In the genomic region with DNA sequence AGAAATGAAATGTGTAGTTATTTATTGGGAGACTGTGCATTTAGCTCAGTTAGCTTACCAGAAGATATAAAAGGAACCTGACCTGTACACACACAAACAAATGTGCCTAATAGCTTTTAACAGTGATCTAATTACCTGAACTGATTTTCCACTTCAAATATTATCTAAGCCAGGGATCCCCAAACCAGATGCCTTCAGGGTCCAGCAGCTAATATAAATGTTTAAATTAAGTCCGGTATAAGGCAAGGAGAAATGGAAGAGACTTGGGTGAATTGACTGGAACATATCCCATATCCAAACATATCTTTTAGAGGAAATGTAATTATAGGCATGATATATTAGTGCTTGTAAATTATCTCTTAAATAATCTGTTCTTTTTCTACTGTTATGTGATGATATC, we compare ENCODE assay signal across 16 cellular contexts.
"Had no signal": no experiment of that assay in that cellular context is flagged by ENCODE, and none has a peak within 500 bp of the region (broad histone marks: within the 10 kb centered on the region; RNA-seq: fewer than 3 reads in every experiment).

No MANE protein-coding gene starts in this region.

- H3K27ac Mint-ChIP-seq: nephron; neural progenitor cell; stimulated activated effector memory CD8-positive, alpha-beta T cell treated with anti-CD3 and anti-CD28 coated beads, Interleukin-12 subunit alpha, Interleukin-12 subunit beta, amount 100 ng/mL, for 72 hours; stimulated activated naive CD8-positive, alpha-beta T cell treated with anti-CD3 and anti-CD28 coated beads, Interleukin-15, Interleukin-2, amounts not matched to agents 100 ng/mL and 50 ng/mL, for 24 hours had no signal

- H3K4me1 Mint-ChIP-seq: nephron; neural progenitor cell; stimulated activated effector memory CD8-positive, alpha-beta T cell treated with anti-CD3 and anti-CD28 coated beads, Interleukin-12 subunit alpha, Interleukin-12 subunit beta, amount 100 ng/mL, for 72 hours had no signal

- H3K9me3 Mint-ChIP-seq: nephron; neural progenitor cell; stimulated activated naive CD8-positive, alpha-beta T cell treated with anti-CD3 and anti-CD28 coated beads, Interleukin-15, Interleukin-2, amounts not matched to agents 100 ng/mL and 50 ng/mL, for 24 hours had no signal

- DNase-seq: dorsolateral prefrontal cortex; effector CD4-positive, alpha-beta T cell; head of caudate nucleus; left ventricle myocardium superior; lower lobe of right lung; nucleus accumbens; stimulated activated CD4-positive, alpha-beta T cell treated with anti-CD3 and anti-CD28 coated beads, Interleukin-2, amount 100 ng/mL, for 24 hours; stimulated activated CD4-positive, alpha-beta T cell treated with anti-CD3 and anti-CD28 coated beads, Interleukin-4, amount 100 ng/mL, for 24 hours; transverse colon; upper lobe of right lung; uterus had no signal

- H3K36me3 Mint-ChIP-seq: neural progenitor cell; stimulated activated effector memory CD8-positive, alpha-beta T cell treated with anti-CD3 and anti-CD28 coated beads, Interleukin-12 subunit alpha, Interleukin-12 subunit beta, amount 100 ng/mL, for 72 hours had no signal

- H3K4me3 Mint-ChIP-seq: nephron; neural progenitor cell; stimulated activated effector memory CD8-positive, alpha-beta T cell treated with anti-CD3 and anti-CD28 coated beads, Interleukin-12 subunit alpha, Interleukin-12 subunit beta, amount 100 ng/mL, for 72 hours; stimulated activated naive CD8-positive, alpha-beta T cell treated with anti-CD3 and anti-CD28 coated beads, Interleukin-15, Interleukin-2, amounts not matched to agents 100 ng/mL and 50 ng/mL, for 24 hours had no signal

- ATAC-seq: left ventricle myocardium superior; lower lobe of right lung; sciatic nerve; stimulated activated effector memory CD8-positive, alpha-beta T cell treated with anti-CD3 and anti-CD28 coated beads, Interleukin-12 subunit alpha, Interleukin-12 subunit beta, amount 100 ng/mL, for 72 hours; upper lobe of right lung had no signal

- H3K27me3 Mint-ChIP-seq: stimulated activated naive CD8-positive, alpha-beta T cell treated with anti-CD3 and anti-CD28 coated beads, Interleukin-15, Interleukin-2, amounts not matched to agents 100 ng/mL and 50 ng/mL, for 24 hours had no signal
